In the genomic region with DNA sequence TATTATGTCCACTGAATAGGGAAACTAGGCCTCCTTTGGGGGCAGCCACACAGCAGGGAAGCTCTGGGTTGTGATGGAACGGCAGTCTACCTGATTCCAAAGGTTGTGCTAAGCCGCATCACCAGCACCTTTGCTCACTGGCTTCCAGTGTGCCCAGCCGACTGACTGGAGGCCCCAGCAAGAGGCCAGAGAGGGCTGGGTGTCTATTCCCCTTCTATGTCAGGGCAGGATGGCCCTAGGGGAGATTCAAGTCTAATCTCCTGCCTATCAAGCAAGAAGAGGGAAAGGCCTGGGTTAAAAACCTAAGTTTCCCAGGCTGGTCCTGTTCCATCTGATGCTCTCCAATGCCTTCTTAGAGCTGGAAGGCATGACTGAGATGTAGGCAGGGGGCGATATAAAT, we compare ENCODE assay signal across 23 cellular contexts. TPM values are rescaled to one million over a fixed set of nuclear protein-coding genes. Genes with fewer than 3 reads are reported as not detected.
DNase-seq lines count a peak whose midpoint lies in the region; ATAC-seq and TF ChIP-seq lines count a peak whose summit lies in the region.
"Had no signal": no experiment of that assay in that cellular context is flagged by ENCODE, and none has a peak within 500 bp of the region (broad histone marks: within the 10 kb centered on the region; RNA-seq: fewer than 3 reads in every experiment).

No MANE protein-coding gene starts in this region.

- peaks cover 1 to 53% (median 18%) of the 10 kb centered on the region in 12 donors for H3K4me1 ChIP-seq in heart left ventricle
- peaks cover 6% of the 10 kb centered on the region for H3K4me1 ChIP-seq in endodermal cell (ENCODE audit: control insufficient read depth, insufficient read depth, low read length)
- H3K4me1 ChIP-seq in tibial artery = peaks cover 0 to 75% (median 32%) of the 10 kb centered on the region in 4 donors
- H3K4me1 ChIP-seq: upper lobe of right lung had no signal

- H3K27me3 ChIP-seq in heart left ventricle (no peaks in the 10 kb centered on the region), endodermal cell (ENCODE audit: control insufficient read depth, insufficient read depth, low read length, poor library complexity, severe bottlenecking) (no peaks in the 10 kb centered on the region), tibial artery (no peaks in the 10 kb centered on the region)
- H3K27me3 ChIP-seq: foreskin keratinocyte, upper lobe of right lung had no signal

- 82 to 88% (median 84%) methylated on average over 4 of the region's 4 CpGs for WGBS in heart left ventricle, 4 donors
- WGBS in endodermal cell (ENCODE audit: insufficient coverage in 1 of 2, insufficient read length in 1 of 2), 2 experiments = 90 to 100% methylated on average over 1 to 3 of the region's 4 CpGs

- TF ChIP-seq POLR2A in heart left ventricle (IDR thresholded peaks at IDR 0.05) = no peak

- peak; percentile 21 for DNase-seq in DMS 273 (lab: John Stamatoyannopoulos, UW; ENCODE audit: unreplicated experiment)
- no peak for DNase-seq in DMS 273 treated with DMSO at 0.1 percent for 48 hours (lab: John Stamatoyannopoulos, UW)
- DNase-seq in heart left ventricle = peak in 1 of 5 donors; percentile 5
- no peak for DNase-seq in Right ventricle myocardium superior
- peak; percentile 49 for DNase-seq in endodermal cell
- DNase-seq in tibial artery = peak in 1 of 2 donors; percentile 41
- no peak for DNase-seq in central memory CD4-positive, alpha-beta T cell
- DNase-seq: activated CD4-positive, alpha-beta T cell treated with anti-CD3 and anti-CD28 coated beads, Interleukin-2, amount 10 ng/mL, durations not matched to agents 7 days and 5 days; activated gamma-delta T cell treated with Interleukin-2 at 50 U/mL for 16 hours; amygdala; caudate nucleus; foreskin keratinocyte; MV-4-11; NCI-H187 treated with DMSO at 0.1 percent for 48 hours; NCI-H446; stimulated activated CD4-positive, alpha-beta T cell treated with anti-CD3 and anti-CD28 coated beads, Interleukin-2, amount 100 ng/mL, for 24 hours; stimulated activated naive CD8-positive, alpha-beta T cell treated with anti-CD3 and anti-CD28 coated beads, Interleukin-15, Interleukin-2, amounts not matched to agents 100 U/mL and 50 U/mL, for 24 hours; T-helper 1 cell; upper lobe of right lung had no signal

- ATAC-seq in heart left ventricle (no peak), Right ventricle myocardium superior (ENCODE audit: poor library complexity) (no peak), HG03460 (IDR thresholded peaks at IDR 0.05; ENCODE audit: unreplicated experiment) (no peak)
- ATAC-seq: foreskin keratinocyte; natural killer cell treated with Interleukin-12 subunit alpha and Interleukin-12 subunit beta and Interleukin-15 and Interleukin-18, amount 100 ng/mL, for 72 hours; stimulated activated naive CD8-positive, alpha-beta T cell treated with anti-CD3 and anti-CD28 coated beads, Interleukin-15, Interleukin-2, amounts not matched to agents 100 U/mL and 50 U/mL, for 24 hours; upper lobe of right lung had no signal

- TF ChIP-seq CTCF in heart left ventricle (IDR thresholded peaks at IDR 0.05) (no peak), endodermal cell (conservative IDR thresholded peaks at IDR 0.05) (no peak), tibial artery (IDR thresholded peaks at IDR 0.05) (no peak)

- H3K27me3 Mint-ChIP-seq in endodermal cell (ENCODE audit: insufficient read depth) = no peaks in the 10 kb centered on the region
- H3K27me3 Mint-ChIP-seq: natural killer cell treated with Interleukin-12 subunit alpha and Interleukin-12 subunit beta and Interleukin-15 and Interleukin-18, amount 100 ng/mL, for 72 hours had no signal

- H3K9me3 Mint-ChIP-seq in endodermal cell = no peaks in the 10 kb centered on the region
- H3K9me3 Mint-ChIP-seq: activated CD4-positive, alpha-beta T cell treated with anti-CD3 and anti-CD28 coated beads, Interleukin-2, amount 10 ng/mL, durations not matched to agents 7 days and 5 days; memory B cell; natural killer cell treated with Interleukin-12 subunit alpha and Interleukin-12 subunit beta and Interleukin-15 and Interleukin-18, amount 100 ng/mL, for 72 hours had no signal

- H3K36me3 Mint-ChIP-seq in endodermal cell (ENCODE audit: low read depth) = no peaks in the 10 kb centered on the region
- H3K36me3 Mint-ChIP-seq: memory B cell; natural killer cell treated with Interleukin-12 subunit alpha and Interleukin-12 subunit beta and Interleukin-15 and Interleukin-18, amount 100 ng/mL, for 72 hours had no signal

- H3K36me3 ChIP-seq in heart left ventricle (no peaks in the 10 kb centered on the region), endodermal cell (ENCODE audit: control insufficient read depth, insufficient read depth, low read length) (no peaks in the 10 kb centered on the region), tibial artery (no peaks in the 10 kb centered on the region)
- H3K36me3 ChIP-seq: upper lobe of right lung had no signal

- H3K4me3 Mint-ChIP-seq in endodermal cell = no peak overlapping the region
- H3K4me3 Mint-ChIP-seq: activated CD4-positive, alpha-beta T cell treated with anti-CD3 and anti-CD28 coated beads, Interleukin-2, amount 10 ng/mL, durations not matched to agents 7 days and 5 days; memory B cell; natural killer cell treated with Interleukin-12 subunit alpha and Interleukin-12 subunit beta and Interleukin-15 and Interleukin-18, amount 100 ng/mL, for 72 hours had no signal

- no peak overlapping the region for H3K4me3 ChIP-seq in heart left ventricle
- H3K4me3 ChIP-seq in endodermal cell (ENCODE audit: low read length) = no peak overlapping the region
- no peak overlapping the region for H3K4me3 ChIP-seq in tibial artery
- H3K4me3 ChIP-seq: upper lobe of right lung had no signal

- intact Hi-C loops in heart left ventricle (cut with DNase I) = no loop called here
- intact Hi-C loops in Right ventricle myocardium superior (cut with DNase I) = no loop called here
- intact Hi-C loops in tibial artery (cut with DNase I; ENCODE audit: low total_unique reads) = no loop called here

- H3K9me3 ChIP-seq in heart left ventricle (no peaks in the 10 kb centered on the region), endodermal cell (ENCODE audit: control insufficient read depth, low read length) (no peaks in the 10 kb centered on the region), tibial artery (no peaks in the 10 kb centered on the region)
- H3K9me3 ChIP-seq: upper lobe of right lung had no signal

- H3K9ac ChIP-seq in endodermal cell (ENCODE audit: extremely low read depth, low read length, poor library complexity, severe bottlenecking) = no peak overlapping the region

- H3K27ac ChIP-seq in heart left ventricle = peak overlapping the region in 7 of 12 donors; percentile 38 to 70 (median 49)
- no peak overlapping the region for H3K27ac ChIP-seq in endodermal cell (ENCODE audit: low read depth, low read length)
- H3K27ac ChIP-seq in tibial artery = peak overlapping the region; percentile 31 to 74
- H3K27ac ChIP-seq: 22Rv1, foreskin keratinocyte, upper lobe of right lung had no signal

- no peak overlapping the region for H3K27ac Mint-ChIP-seq in endodermal cell
- H3K27ac Mint-ChIP-seq: activated CD4-positive, alpha-beta T cell treated with anti-CD3 and anti-CD28 coated beads, Interleukin-2, amount 10 ng/mL, durations not matched to agents 7 days and 5 days; memory B cell; natural killer cell treated with Interleukin-12 subunit alpha and Interleukin-12 subunit beta and Interleukin-15 and Interleukin-18, amount 100 ng/mL, for 72 hours had no signal

- peaks cover 3% of the 10 kb centered on the region for H3K4me1 Mint-ChIP-seq in endodermal cell
- H3K4me1 Mint-ChIP-seq: activated CD4-positive, alpha-beta T cell treated with anti-CD3 and anti-CD28 coated beads, Interleukin-2, amount 10 ng/mL, durations not matched to agents 7 days and 5 days; memory B cell had no signal

RNA-seq across cellular contexts. Expression of gene JPH2, which starts 53.6 kb away (rescaled TPM):
- total RNA-seq in heart left ventricle (100 to 1,000 TPM in 8 of 9 donors, 10 to 100 TPM in 1; 99.5 to 219 (median 166) TPM), Right ventricle myocardium superior (181 TPM), endodermal cell (1 to 10 TPM in 1 of 2 donors, under 1 TPM in 1; 0.86 to 1.0 TPM)
- polyA plus RNA-seq in heart left ventricle = 100 to 1,000 TPM; 129 to 144 TPM
- 2.0 TPM for polyA plus RNA-seq in endodermal cell (2013, experiment 1 of 2)
- 2.2 TPM for polyA plus RNA-seq in endodermal cell (2013, experiment 2 of 2)
- total RNA-seq: activated CD4-positive, alpha-beta T cell treated with anti-CD3 and anti-CD28 coated beads, Interleukin-2, amount 10 ng/mL, durations not matched to agents 7 days and 5 days had no signal

Comparison
In these comparisons a context has a peak if more than half of its experiments do, and no peak if none do; other contexts are left out.
1. DNase-seq: peak in DMS 273 (single experiment) and endodermal cell (single experiment); none in DMS 273 treated with DMSO at 0.1 percent for 48 hours (single experiment), Right ventricle myocardium superior (single experiment) and central memory CD4-positive, alpha-beta T cell (single experiment).
2. RNA of gene JPH2, which starts 53.6 kb away (total RNA-seq): 181 TPM in Right ventricle myocardium superior (single experiment) and 99.5 to 219 TPM in heart left ventricle; 0.86 to 1.0 TPM in endodermal cell; every median in the first group is over 10 times any median in the second.